In the genomic region with DNA sequence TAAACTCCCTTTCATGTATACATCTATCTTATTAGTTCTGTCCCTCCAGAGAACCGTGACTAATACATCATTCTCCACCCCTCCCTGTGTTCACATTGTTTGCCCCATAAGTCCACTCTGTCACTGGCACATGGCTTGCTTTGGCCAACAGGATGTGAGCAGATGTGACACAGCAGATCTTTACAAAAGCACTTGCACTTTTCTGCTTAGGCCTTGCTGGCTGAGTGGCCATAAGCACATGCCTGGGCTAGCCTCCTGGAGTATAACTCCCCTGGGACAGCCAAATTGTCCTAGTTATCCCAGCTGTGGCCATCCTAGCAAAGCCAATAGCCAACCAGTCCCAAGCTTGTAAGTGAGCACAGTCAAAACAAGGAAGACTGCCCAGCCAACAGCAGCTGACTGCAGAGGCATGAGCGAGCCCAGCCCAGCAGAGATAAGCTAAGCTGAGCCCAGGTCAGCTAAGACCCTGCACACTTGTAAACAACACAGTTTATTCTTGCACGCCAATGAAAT, we compare ENCODE assay signal across 11 cellular contexts. TPM values are rescaled to one million over a fixed set of nuclear protein-coding genes. Genes with fewer than 3 reads are reported as not detected.
DNase-seq lines count a peak whose midpoint lies in the region; ATAC-seq and TF ChIP-seq lines count a peak whose summit lies in the region.
"Had no signal": no experiment of that assay in that cellular context is flagged by ENCODE, and none has a peak within 500 bp of the region (broad histone marks: within the 10 kb centered on the region; RNA-seq: fewer than 3 reads in every experiment).

No MANE protein-coding gene starts in this region.

- H3K9me3 Mint-ChIP-seq in endothelial cell (ENCODE audit: unreplicated experiment) = peaks cover 4% of the 10 kb centered on the region
- H3K9me3 Mint-ChIP-seq: CD4-positive, alpha-beta memory T cell had no signal

- no peak overlapping the region for H3K4me3 ChIP-seq in AG10803 (ENCODE audit: low read length)
- H3K4me3 ChIP-seq in fibroblast of villous mesenchyme (ENCODE audit: low read depth, low read length) = no peak overlapping the region
- H3K4me3 ChIP-seq in sigmoid colon = no peak overlapping the region

- H3K36me3 Mint-ChIP-seq in endothelial cell (ENCODE audit: low read depth, unreplicated experiment) = no peaks in the 10 kb centered on the region
- H3K36me3 Mint-ChIP-seq: CD4-positive, alpha-beta memory T cell had no signal

- WGBS in sigmoid colon, 2 donors = 72% methylated on average over 3 of the region's 3 CpGs

- no peak for TF ChIP-seq EP300 in sigmoid colon (IDR thresholded peaks at IDR 0.05)

- peak; percentile 88 for ATAC-seq in GM21619 (IDR thresholded peaks at IDR 0.05; ENCODE audit: unreplicated experiment)
- ATAC-seq in GM21367 (IDR thresholded peaks at IDR 0.05; ENCODE audit: unreplicated experiment) = no peak
- ATAC-seq: activated CD4-positive, CD25-positive, alpha-beta regulatory T cell treated with anti-CD3 and anti-CD28 coated beads, Interleukin-2, amount 50 U/mL, for 24 hours had no signal

- no peak overlapping the region for H3K4me3 Mint-ChIP-seq in endothelial cell (ENCODE audit: unreplicated experiment)
- H3K4me3 Mint-ChIP-seq: CD4-positive, alpha-beta memory T cell had no signal

- no peaks in the 10 kb centered on the region for H3K4me1 ChIP-seq in sigmoid colon

- no peaks in the 10 kb centered on the region for H3K27me3 ChIP-seq in sigmoid colon

- H3K36me3 ChIP-seq in sigmoid colon = no peaks in the 10 kb centered on the region

- TF ChIP-seq CTCF in AG10803 (conservative IDR thresholded peaks at IDR 0.05; ENCODE audit: low read length) = no peak
- no peak for TF ChIP-seq CTCF in fibroblast of villous mesenchyme (IDR thresholded peaks at IDR 0.05; ENCODE audit: insufficient read depth, low read depth, low read length)
- no peak for TF ChIP-seq CTCF in sigmoid colon (IDR thresholded peaks at IDR 0.05)
- no peak for TF ChIP-seq CTCF in endothelial cell (IDR thresholded peaks at IDR 0.05; ENCODE audit: unreplicated experiment)

- TF ChIP-seq POLR2A in sigmoid colon (IDR thresholded peaks at IDR 0.05) = no peak

- no peaks in the 10 kb centered on the region for H3K9me3 ChIP-seq in sigmoid colon

- intact Hi-C loops in sigmoid colon (cut with DNase I) = no loop called here

- DNase-seq in AG10803 (ENCODE audit: low read depth) (peak; percentile 83), NCI-H526 (lab: John Stamatoyannopoulos, UW) (peak; percentile 86 to 89), fibroblast of villous mesenchyme (ENCODE audit: low read depth) (peak; percentile 66), sigmoid colon (no peak), endothelial cell (ENCODE audit: low spot score) (no peak)
- DNase-seq in activated CD8-positive, alpha-beta memory T cell treated with anti-CD3 and anti-CD28 coated beads for 24 hours = no peak
- DNase-seq: CD4-positive, alpha-beta memory T cell; NCI-H1694 had no signal

- no peak overlapping the region for H3K27ac Mint-ChIP-seq in endothelial cell (ENCODE audit: unreplicated experiment)
- H3K27ac Mint-ChIP-seq: CD4-positive, alpha-beta memory T cell had no signal

- H3K4me1 Mint-ChIP-seq in endothelial cell (ENCODE audit: unreplicated experiment) = peaks cover 35% of the 10 kb centered on the region
- H3K4me1 Mint-ChIP-seq: CD4-positive, alpha-beta memory T cell had no signal

- H3K27me3 Mint-ChIP-seq in endothelial cell (ENCODE audit: unreplicated experiment) = peaks cover 4% of the 10 kb centered on the region

- no peak overlapping the region for H3K27ac ChIP-seq in sigmoid colon

RNA-seq across cellular contexts. Expression of a gene that starts 9.7 kb away (rescaled TPM):
- total RNA-seq in fibroblast of villous mesenchyme (338 and 367 TPM in 2 replicates), sigmoid colon (10 to 100 TPM; 27.8 to 58.4 (median 36.9) TPM), endothelial cell (ENCODE audit: unreplicated experiment) (227 TPM)
- 10 to 100 TPM in 2 of 3 donors, 1 to 10 TPM in 1; 9.7 to 49.0 (median 10.2) TPM for polyA plus RNA-seq in sigmoid colon

Comparison
In these comparisons a context has a peak if more than half of its experiments do, and no peak if none do; other contexts are left out.
1. DNase-seq: peak in AG10803 (single experiment), NCI-H526 (2 of 2) and fibroblast of villous mesenchyme (single experiment); none in activated CD8-positive, alpha-beta memory T cell treated with anti-CD3 and anti-CD28 coated beads for 24 hours (single experiment), sigmoid colon (single experiment) and endothelial cell (single experiment).